Comparison of ENCODE assay signal across 15 cellular contexts in the genomic region with DNA sequence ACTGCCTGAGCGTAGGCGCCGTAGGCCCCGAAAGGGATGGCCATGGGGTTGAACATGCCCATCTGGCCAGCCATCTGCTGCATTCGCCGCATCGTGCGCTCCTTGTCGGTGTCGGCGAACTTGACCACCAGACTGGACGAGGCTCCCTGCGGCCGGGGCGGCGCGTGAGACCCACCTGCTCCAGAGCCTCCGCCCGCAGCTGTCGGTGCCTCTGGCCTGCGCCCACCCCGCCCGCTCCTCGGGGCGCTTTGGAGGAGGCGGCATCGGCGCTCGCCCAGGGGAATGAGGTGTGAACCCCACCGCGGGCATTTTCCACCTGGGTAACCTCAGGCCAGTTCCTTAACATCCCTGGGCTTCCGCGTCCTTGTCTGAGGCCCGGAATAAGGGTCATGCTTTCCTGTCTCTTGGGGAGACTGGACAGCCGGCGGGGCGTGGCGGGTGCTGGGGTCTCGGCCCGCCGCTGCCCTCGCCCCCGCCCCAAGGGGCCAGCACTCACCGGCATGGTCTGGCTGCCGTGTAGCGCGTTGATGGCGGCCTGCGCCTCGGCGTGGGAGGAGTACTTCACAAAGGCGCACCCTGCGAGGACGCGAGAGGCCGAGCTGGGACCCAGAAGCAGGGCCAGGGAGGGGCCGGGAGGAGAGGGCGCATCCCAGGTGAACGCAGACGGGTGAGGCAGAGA.
DNase-seq lines count a peak whose midpoint lies in the region; ATAC-seq and TF ChIP-seq lines count a peak whose summit lies in the region.
"Had no signal": no experiment of that assay in that cellular context is flagged by ENCODE, and none has a peak within 500 bp of the region (broad histone marks: within the 10 kb centered on the region; RNA-seq: fewer than 3 reads in every experiment).

No MANE protein-coding gene starts in this region.

- no peak overlapping the region for H3K4me3 ChIP-seq in left ventricle myocardium inferior
- H3K4me3 ChIP-seq in osteoblast (ENCODE audit: insufficient read depth, low read length), result no peak overlapping the region
- no peak overlapping the region for H3K4me3 ChIP-seq in adrenal gland
- H3K4me3 ChIP-seq: BLaER1 treated with 17β-estradiol and CSF1 and Interleukin-3, amounts not matched to agents 10 nM and 100 nM; HAP-1; K562 had no signal

- WGBS in adrenal gland, 4 donors, result 17 to 65% (median 18%) methylated on average over 6 to 60 of the region's 60 CpGs

- ATAC-seq in Right ventricle myocardium superior (ENCODE audit: poor library complexity), result no peak

- no peak overlapping the region for H3K27ac ChIP-seq in left ventricle myocardium inferior (replicated peaks)
- no peak overlapping the region for H3K27ac ChIP-seq in osteoblast (ENCODE audit: low read depth, low read length)
- no peak overlapping the region for H3K27ac ChIP-seq in adrenal gland
- H3K27ac ChIP-seq: BLaER1 treated with 17β-estradiol and CSF1 and Interleukin-3, amounts not matched to agents 10 nM and 100 nM had no signal

- H3K36me3 ChIP-seq in left ventricle myocardium inferior, result no peaks in the 10 kb centered on the region
- no peaks in the 10 kb centered on the region for H3K36me3 ChIP-seq in osteoblast (ENCODE audit: insufficient read depth, low read length)
- H3K36me3 ChIP-seq in adrenal gland (replicated peaks in 1 of 2), result no peaks in the 10 kb centered on the region
- H3K36me3 ChIP-seq: BLaER1 treated with 17β-estradiol and CSF1 and Interleukin-3, amounts not matched to agents 10 nM and 100 nM; HAP-1 had no signal

- H3K27me3 ChIP-seq in left ventricle myocardium inferior (ENCODE audit: low read depth) (peaks cover 79% of the 10 kb centered on the region), osteoblast (ENCODE audit: insufficient read depth, low read length) (peaks cover 29% of the 10 kb centered on the region), adrenal gland (peaks cover 8% of the 10 kb centered on the region)
- H3K27me3 ChIP-seq: BLaER1 treated with 17β-estradiol and CSF1 and Interleukin-3, amounts not matched to agents 10 nM and 100 nM had no signal

- H3K4me1 ChIP-seq in left ventricle myocardium inferior (no peaks in the 10 kb centered on the region), osteoblast (ENCODE audit: insufficient read depth, low read length) (no peaks in the 10 kb centered on the region), adrenal gland (replicated peaks in 1 of 2) (no peaks in the 10 kb centered on the region)
- H3K4me1 ChIP-seq: HAP-1 had no signal

- TF ChIP-seq CTCF in left ventricle myocardium inferior (IDR thresholded peaks at IDR 0.05; ENCODE audit: borderline replicate concordance) (no peak), osteoblast (IDR thresholded peaks at IDR 0.05; ENCODE audit: extremely low read depth, low read depth, low read length) (no peak), adrenal gland (IDR thresholded peaks at IDR 0.05) (no peak)

- TF ChIP-seq POLR2A in adrenal gland (IDR thresholded peaks at IDR 0.05), result no peak

- no peak overlapping the region for H3K4me2 ChIP-seq in osteoblast (ENCODE audit: insufficient read depth, low read length)
- H3K4me2 ChIP-seq: BLaER1 treated with 17β-estradiol and CSF1 and Interleukin-3, amounts not matched to agents 10 nM and 100 nM had no signal

- H3K79me2 ChIP-seq in osteoblast (ENCODE audit: insufficient read depth, low read length), result no peaks in the 10 kb centered on the region

- in situ Hi-C loops in ACHN (cut with HindIII; ENCODE audit: low pct_ligation_motif_present, low pct_unique_long_range_greater_than_20kb, low sequenced_read_pairs), result no loop called here

- DNase-seq in Right ventricle myocardium superior, result peak; percentile 30
- no peak for DNase-seq in left ventricle myocardium inferior
- DNase-seq in cerebellar cortex (ENCODE audit: low spot score), result peak; percentile 36
- peak; percentile 71 for DNase-seq in osteoblast (ENCODE audit: insufficient read length, low spot score, missing footprints)
- DNase-seq in ACHN, result no peak
- DNase-seq in adrenal gland, result no peak
- DNase-seq in DMS153 treated with DMSO at 0.1 percent for 48 hours (lab: John Stamatoyannopoulos, UW; ENCODE audit: unreplicated experiment), result no peak
- DNase-seq: 8988T; Calu3; CD4-positive, alpha-beta T cell; DMS 273 treated with DMSO at 0.1 percent for 48 hours; DMS79 had no signal

- intact Hi-C loops in Right ventricle myocardium superior (cut with DNase I), result no loop called here
- intact Hi-C loops in left ventricle myocardium inferior (cut with micrococcal nuclease), result no loop called here
- intact Hi-C loops in adrenal gland (cut with DNase I), result no loop called here

- H4K20me1 ChIP-seq in osteoblast (ENCODE audit: insufficient read depth, low read length), result no peaks in the 10 kb centered on the region

- H3K9me3 ChIP-seq in left ventricle myocardium inferior (replicated peaks), result no peaks in the 10 kb centered on the region
- H3K9me3 ChIP-seq in osteoblast (ENCODE audit: low read depth, low read length), result no peaks in the 10 kb centered on the region
- no peaks in the 10 kb centered on the region for H3K9me3 ChIP-seq in adrenal gland (replicated peaks in 1 of 3)
- H3K9me3 ChIP-seq: HAP-1 had no signal

- H2AFZ ChIP-seq in osteoblast (ENCODE audit: low read length), result no peak overlapping the region

Comparison
In these comparisons a context has a peak if more than half of its experiments do, and no peak if none do; other contexts are left out.
1. DNase-seq: peak in Right ventricle myocardium superior (single experiment), cerebellar cortex (single experiment) and osteoblast (single experiment); none in left ventricle myocardium inferior (single experiment), ACHN (single experiment), adrenal gland (0 of 7) and DMS153 treated with DMSO at 0.1 percent for 48 hours (single experiment).